Comparison of ENCODE assay signal across 21 cellular contexts in the genomic region with DNA sequence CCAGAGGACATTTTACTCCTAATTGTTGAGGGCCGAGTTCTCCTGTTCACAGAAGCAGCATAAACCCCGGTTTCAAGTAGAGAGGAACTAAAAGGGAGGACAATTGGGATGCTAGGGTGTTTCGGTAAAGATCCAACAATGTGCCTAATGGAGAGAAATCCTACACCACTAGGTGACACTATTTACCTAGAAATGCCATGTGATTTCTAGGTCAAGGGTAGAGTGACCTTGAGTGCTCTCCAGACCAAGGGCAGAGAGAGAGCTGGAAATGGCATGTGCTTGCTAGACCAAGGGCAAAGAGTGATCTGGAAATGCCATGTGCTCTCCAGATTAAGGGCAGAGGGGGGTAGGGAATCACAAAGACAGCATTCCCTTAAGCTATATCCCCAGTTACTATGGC.
"Had no signal": no experiment of that assay in that cellular context is flagged by ENCODE, and none has a peak within 500 bp of the region (broad histone marks: within the 10 kb centered on the region; RNA-seq: fewer than 3 reads in every experiment).

No MANE protein-coding gene starts in this region.

- H3K27ac ChIP-seq: dorsolateral prefrontal cortex, foreskin keratinocyte, parathyroid adenoma, thyroid gland had no signal

- H3K79me2 ChIP-seq: parathyroid adenoma had no signal

- FAIRE-seq: keratinocyte had no signal

- H3K4me3 ChIP-seq: dorsolateral prefrontal cortex, lung, thyroid gland had no signal

- ATAC-seq: activated CD8-positive, alpha-beta memory T cell treated with anti-CD3 and anti-CD28 coated beads, Interleukin-2, amount 10 ng/mL, durations not matched to agents 7 days and 5 days; activated T-helper 17 cell treated with anti-CD3 and anti-CD28 coated beads, Interleukin-2, amount 50 U/mL, for 72 hours; foreskin keratinocyte had no signal

- H3K9me3 ChIP-seq: thyroid gland had no signal

- H3K4me1 ChIP-seq: foreskin keratinocyte, parathyroid adenoma, thyroid gland had no signal

- H3K36me3 ChIP-seq: thyroid gland had no signal

- H2AFZ ChIP-seq: parathyroid adenoma had no signal

- H3K27me3 ChIP-seq: foreskin keratinocyte, thyroid gland had no signal

- H3K9ac ChIP-seq: parathyroid adenoma had no signal

- DNase-seq: activated CD4-positive, alpha-beta memory T cell treated with anti-CD3 and anti-CD28 coated beads, Interleukin-2, amount 10 ng/mL, durations not matched to agents 7 days and 5 days; activated CD4-positive, alpha-beta T cell treated with anti-CD3 and anti-CD28 coated beads for 48 hours; activated CD4-positive, CD25-positive, alpha-beta regulatory T cell; activated CD8-positive, alpha-beta memory T cell treated with anti-CD3 and anti-CD28 coated beads, Interleukin-2, amount 10 ng/mL, durations not matched to agents 7 days and 5 days; activated naive CD4-positive, alpha-beta T cell treated with Interleukin-2 at 50 U/mL for 16 hours; activated naive CD8-positive, alpha-beta T cell treated with anti-CD3 and anti-CD28 coated beads, Interleukin-2, amount 10 ng/mL, durations not matched to agents 7 days and 5 days; activated T-cell treated with anti-CD3 and anti-CD28 coated beads, Interleukin-2, amount 50 U/mL, for 1 hour; amygdala; dorsolateral prefrontal cortex; foreskin keratinocyte; glutamatergic neuron; hippocampal formation; stimulated activated CD4-positive, alpha-beta T cell treated with anti-CD3 and anti-CD28 coated beads, Interleukin-1b, Interleukin-23, amount 100 ng/mL, for 48 hours; stimulated activated CD8-positive, alpha-beta memory T cell treated with anti-CD3 and anti-CD28 coated beads, Interleukin-4, amount 100 ng/mL, for 48 hours; stimulated activated naive CD4-positive, alpha-beta T cell; T-helper 9 cell; thyroid gland had no signal
